1 cellular context compared by ENCODE assay signal in the genomic region with DNA sequence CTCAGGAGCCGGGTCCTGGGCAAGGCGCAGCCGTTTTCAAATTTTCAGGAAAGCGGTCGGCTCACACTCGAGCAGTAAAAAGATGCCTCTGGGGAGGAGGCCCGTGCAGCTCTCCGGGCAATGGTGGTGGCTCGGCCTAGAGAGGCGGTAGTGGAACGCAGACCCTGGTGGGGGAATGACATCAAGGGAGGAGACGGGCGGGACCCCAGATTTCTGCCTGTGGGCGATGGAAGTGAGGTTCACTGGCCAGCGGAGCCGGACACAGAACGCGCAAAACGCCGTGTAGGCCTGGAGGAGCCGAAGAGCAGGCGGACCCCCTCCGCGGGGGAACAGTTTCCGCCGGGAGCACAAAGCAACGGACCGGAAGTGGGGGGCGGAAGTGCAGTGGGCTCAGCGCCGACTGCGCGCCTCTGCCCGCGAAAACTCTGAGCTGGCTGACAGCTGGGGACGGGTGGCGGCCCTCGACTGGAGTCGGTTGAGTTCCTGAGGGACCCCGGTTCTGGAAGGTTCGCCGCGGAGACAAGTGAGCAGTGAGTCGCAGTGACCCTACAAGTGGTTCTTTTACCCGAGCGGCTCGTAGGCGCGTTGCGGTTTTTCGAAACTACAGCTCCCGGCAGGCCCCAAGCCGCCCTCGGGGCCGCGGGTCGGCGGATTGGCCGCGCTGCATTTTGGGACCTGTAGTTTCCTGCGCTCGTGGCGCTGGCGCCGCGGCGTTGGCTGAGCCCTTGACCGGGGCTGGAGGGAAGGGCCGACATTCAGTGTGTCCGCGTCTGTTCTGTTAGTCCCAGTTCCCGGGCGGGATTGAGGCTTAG.
TF ChIP-seq lines count a peak whose summit lies in the region.

A gene with protein sequence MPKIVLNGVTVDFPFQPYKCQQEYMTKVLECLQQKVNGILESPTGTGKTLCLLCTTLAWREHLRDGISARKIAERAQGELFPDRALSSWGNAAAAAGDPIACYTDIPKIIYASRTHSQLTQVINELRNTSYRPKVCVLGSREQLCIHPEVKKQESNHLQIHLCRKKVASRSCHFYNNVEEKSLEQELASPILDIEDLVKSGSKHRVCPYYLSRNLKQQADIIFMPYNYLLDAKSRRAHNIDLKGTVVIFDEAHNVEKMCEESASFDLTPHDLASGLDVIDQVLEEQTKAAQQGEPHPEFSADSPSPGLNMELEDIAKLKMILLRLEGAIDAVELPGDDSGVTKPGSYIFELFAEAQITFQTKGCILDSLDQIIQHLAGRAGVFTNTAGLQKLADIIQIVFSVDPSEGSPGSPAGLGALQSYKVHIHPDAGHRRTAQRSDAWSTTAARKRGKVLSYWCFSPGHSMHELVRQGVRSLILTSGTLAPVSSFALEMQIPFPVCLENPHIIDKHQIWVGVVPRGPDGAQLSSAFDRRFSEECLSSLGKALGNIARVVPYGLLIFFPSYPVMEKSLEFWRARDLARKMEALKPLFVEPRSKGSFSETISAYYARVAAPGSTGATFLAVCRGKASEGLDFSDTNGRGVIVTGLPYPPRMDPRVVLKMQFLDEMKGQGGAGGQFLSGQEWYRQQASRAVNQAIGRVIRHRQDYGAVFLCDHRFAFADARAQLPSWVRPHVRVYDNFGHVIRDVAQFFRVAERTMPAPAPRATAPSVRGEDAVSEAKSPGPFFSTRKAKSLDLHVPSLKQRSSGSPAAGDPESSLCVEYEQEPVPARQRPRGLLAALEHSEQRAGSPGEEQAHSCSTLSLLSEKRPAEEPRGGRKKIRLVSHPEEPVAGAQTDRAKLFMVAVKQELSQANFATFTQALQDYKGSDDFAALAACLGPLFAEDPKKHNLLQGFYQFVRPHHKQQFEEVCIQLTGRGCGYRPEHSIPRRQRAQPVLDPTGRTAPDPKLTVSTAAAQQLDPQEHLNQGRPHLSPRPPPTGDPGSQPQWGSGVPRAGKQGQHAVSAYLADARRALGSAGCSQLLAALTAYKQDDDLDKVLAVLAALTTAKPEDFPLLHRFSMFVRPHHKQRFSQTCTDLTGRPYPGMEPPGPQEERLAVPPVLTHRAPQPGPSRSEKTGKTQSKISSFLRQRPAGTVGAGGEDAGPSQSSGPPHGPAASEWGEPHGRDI (N-terminal part only) (plus strand): TSS at position 376 of the 812 bp plus-strand sequence. CDS start 1,091 bp downstream, outside the sequence.

TF ChIP-seq in HepG2, 621 proteins besides CTCF, POLR2A, EP300 and RAD21 (continued from another document and continues in another):
- TF ChIP-seq, protein P1, sequence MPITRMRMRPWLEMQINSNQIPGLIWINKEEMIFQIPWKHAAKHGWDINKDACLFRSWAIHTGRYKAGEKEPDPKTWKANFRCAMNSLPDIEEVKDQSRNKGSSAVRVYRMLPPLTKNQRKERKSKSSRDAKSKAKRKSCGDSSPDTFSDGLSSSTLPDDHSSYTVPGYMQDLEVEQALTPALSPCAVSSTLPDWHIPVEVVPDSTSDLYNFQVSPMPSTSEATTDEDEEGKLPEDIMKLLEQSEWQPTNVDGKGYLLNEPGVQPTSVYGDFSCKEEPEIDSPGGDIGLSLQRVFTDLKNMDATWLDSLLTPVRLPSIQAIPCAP (CRISPR knock-in tag; IDR thresholded peaks at IDR 0.05; ENCODE audit: low read depth): no peak
- TF ChIP-seq MEF2D (CRISPR knock-in tag; IDR thresholded peaks at IDR 0.05): peak; percentile 71; the same call in 1 of the 2 replicates
- TF ChIP-seq PTBP1 (IDR thresholded peaks at IDR 0.05; ENCODE audit: low read depth, low read length, poor library complexity, severe bottlenecking): no peak
- TF ChIP-seq ZNF7 (CRISPR knock-in tag; IDR thresholded peaks at IDR 0.05): peak; percentile 54
- TF ChIP-seq, protein P2, sequence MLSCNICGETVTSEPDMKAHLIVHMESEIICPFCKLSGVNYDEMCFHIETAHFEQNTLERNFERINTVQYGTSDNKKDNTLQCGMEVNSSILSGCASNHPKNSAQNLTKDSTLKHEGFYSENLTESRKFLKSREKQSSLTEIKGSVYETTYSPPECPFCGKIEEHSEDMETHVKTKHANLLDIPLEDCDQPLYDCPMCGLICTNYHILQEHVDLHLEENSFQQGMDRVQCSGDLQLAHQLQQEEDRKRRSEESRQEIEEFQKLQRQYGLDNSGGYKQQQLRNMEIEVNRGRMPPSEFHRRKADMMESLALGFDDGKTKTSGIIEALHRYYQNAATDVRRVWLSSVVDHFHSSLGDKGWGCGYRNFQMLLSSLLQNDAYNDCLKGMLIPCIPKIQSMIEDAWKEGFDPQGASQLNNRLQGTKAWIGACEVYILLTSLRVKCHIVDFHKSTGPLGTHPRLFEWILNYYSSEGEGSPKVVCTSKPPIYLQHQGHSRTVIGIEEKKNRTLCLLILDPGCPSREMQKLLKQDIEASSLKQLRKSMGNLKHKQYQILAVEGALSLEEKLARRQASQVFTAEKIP (CRISPR knock-in tag; IDR thresholded peaks at IDR 0.05; ENCODE audit: borderline replicate concordance): no peak
- TF ChIP-seq TOE1 (CRISPR knock-in tag; IDR thresholded peaks at IDR 0.05): peak; percentile 92
- TF ChIP-seq ZSCAN31 (CRISPR knock-in tag; IDR thresholded peaks at IDR 0.05; ENCODE audit: low read depth): peak; percentile 82
- TF ChIP-seq, protein P3, sequence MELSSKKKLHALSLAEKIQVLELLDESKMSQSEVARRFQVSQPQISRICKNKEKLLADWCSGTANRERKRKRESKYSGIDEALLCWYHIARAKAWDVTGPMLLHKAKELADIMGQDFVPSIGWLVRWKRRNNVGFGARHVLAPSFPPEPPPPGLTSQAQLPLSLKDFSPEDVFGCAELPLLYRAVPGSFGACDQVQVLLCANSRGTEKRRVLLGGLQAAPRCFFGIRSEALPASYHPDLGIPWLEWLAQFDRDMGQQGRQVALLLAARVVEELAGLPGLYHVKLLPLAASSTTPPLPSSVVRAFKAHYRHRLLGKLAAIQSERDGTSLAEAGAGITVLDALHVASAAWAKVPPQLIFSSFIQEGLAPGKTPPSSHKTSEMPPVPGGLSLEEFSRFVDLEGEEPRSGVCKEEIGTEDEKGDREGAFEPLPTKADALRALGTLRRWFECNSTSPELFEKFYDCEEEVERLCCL (CRISPR knock-in tag; IDR thresholded peaks at IDR 0.05; ENCODE audit: borderline replicate concordance): 0 out of 2 replicates have a peak, but pooled peaks have one; percentile 6
- TF ChIP-seq ZSCAN9 (CRISPR knock-in tag; IDR thresholded peaks at IDR 0.05; ENCODE audit: borderline replicate concordance): peak; percentile 93
- peak; percentile 98 for TF ChIP-seq ZFP90 (CRISPR knock-in tag; IDR thresholded peaks at IDR 0.05; ENCODE audit: borderline replicate concordance)
- peak; percentile 52; the same call in 1 of the 2 replicates for TF ChIP-seq HNF4G (IDR thresholded peaks at IDR 0.05; ENCODE audit: borderline replicate concordance, low read depth, low read length)
- TF ChIP-seq HNF4G (CRISPR knock-in tag; IDR thresholded peaks at IDR 0.05; ENCODE audit: borderline replicate concordance, low read depth): no peak; the same call in none of the 2 replicates
- TF ChIP-seq ZZZ3 (CRISPR knock-in tag; IDR thresholded peaks at IDR 0.05; ENCODE audit: borderline replicate concordance): peak; percentile 97
- TF ChIP-seq EEA1 (CRISPR knock-in tag; IDR thresholded peaks at IDR 0.05; ENCODE audit: borderline replicate concordance): peak; percentile 94
- TF ChIP-seq, protein P4, sequence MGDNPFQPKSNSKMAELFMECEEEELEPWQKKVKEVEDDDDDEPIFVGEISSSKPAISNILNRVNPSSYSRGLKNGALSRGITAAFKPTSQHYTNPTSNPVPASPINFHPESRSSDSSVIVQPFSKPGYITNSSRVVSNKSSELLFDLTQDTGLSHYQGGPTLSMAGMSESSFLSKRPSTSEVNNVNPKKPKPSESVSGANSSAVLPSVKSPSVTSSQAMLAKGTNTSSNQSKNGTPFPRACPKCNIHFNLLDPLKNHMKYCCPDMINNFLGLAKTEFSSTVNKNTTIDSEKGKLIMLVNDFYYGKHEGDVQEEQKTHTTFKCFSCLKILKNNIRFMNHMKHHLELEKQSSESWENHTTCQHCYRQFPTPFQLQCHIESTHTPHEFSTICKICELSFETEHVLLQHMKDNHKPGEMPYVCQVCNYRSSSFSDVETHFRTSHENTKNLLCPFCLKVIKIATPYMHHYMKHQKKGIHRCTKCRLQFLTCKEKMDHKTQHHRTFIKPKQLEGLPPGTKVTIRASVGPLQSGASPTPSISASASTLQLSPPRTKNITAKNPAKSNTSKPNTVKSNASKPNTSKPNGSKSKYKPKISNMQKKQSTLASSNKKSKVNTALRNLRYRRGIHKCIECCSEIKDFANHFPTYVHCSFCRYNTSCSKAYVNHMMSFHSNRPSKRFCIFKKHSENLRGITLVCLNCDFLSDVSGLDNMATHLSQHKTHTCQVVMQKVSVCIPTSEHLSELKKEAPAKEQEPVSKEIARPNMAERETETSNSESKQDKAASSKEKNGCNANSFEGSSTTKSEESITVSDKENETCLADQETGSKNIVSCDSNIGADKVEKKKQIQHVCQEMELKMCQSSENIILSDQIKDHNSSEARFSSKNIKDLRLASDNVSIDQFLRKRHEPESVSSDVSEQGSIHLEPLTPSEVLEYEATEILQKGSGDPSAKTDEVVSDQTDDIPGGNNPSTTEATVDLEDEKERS (CRISPR knock-in tag; IDR thresholded peaks at IDR 0.05): peak; percentile 63; the same call in 1 of the 2 replicates
- TF ChIP-seq ARID2 (CRISPR knock-in tag; IDR thresholded peaks at IDR 0.05; ENCODE audit: borderline replicate concordance): peak; percentile 20; the same call in 1 of the 2 replicates
- TF ChIP-seq, protein P5, sequence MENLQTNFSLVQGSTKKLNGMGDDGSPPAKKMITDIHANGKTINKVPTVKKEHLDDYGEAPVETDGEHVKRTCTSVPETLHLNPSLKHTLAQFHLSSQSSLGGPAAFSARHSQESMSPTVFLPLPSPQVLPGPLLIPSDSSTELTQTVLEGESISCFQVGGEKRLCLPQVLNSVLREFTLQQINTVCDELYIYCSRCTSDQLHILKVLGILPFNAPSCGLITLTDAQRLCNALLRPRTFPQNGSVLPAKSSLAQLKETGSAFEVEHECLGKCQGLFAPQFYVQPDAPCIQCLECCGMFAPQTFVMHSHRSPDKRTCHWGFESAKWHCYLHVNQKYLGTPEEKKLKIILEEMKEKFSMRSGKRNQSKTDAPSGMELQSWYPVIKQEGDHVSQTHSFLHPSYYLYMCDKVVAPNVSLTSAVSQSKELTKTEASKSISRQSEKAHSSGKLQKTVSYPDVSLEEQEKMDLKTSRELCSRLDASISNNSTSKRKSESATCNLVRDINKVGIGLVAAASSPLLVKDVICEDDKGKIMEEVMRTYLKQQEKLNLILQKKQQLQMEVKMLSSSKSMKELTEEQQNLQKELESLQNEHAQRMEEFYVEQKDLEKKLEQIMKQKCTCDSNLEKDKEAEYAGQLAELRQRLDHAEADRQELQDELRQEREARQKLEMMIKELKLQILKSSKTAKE (CRISPR knock-in tag; IDR thresholded peaks at IDR 0.05; ENCODE audit: borderline replicate concordance): no peak
- TF ChIP-seq, protein P6, sequence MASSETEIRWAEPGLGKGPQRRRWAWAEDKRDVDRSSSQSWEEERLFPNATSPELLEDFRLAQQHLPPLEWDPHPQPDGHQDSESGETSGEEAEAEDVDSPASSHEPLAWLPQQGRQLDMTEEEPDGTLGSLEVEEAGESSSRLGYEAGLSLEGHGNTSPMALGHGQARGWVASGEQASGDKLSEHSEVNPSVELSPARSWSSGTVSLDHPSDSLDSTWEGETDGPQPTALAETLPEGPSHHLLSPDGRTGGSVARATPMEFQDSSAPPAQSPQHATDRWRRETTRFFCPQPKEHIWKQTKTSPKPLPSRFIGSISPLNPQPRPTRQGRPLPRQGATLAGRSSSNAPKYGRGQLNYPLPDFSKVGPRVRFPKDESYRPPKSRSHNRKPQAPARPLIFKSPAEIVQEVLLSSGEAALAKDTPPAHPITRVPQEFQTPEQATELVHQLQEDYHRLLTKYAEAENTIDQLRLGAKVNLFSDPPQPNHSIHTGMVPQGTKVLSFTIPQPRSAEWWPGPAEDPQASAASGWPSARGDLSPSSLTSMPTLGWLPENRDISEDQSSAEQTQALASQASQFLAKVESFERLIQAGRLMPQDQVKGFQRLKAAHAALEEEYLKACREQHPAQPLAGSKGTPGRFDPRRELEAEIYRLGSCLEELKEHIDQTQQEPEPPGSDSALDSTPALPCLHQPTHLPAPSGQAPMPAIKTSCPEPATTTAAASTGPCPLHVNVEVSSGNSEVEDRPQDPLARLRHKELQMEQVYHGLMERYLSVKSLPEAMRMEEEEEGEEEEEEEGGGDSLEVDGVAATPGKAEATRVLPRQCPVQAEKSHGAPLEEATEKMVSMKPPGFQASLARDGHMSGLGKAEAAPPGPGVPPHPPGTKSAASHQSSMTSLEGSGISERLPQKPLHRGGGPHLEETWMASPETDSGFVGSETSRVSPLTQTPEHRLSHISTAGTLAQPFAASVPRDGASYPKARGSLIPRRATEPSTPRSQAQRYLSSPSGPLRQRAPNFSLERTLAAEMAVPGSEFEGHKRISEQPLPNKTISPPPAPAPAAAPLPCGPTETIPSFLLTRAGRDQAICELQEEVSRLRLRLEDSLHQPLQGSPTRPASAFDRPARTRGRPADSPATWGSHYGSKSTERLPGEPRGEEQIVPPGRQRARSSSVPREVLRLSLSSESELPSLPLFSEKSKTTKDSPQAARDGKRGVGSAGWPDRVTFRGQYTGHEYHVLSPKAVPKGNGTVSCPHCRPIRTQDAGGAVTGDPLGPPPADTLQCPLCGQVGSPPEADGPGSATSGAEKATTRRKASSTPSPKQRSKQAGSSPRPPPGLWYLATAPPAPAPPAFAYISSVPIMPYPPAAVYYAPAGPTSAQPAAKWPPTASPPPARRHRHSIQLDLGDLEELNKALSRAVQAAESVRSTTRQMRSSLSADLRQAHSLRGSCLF (CRISPR knock-in tag; IDR thresholded peaks at IDR 0.05; ENCODE audit: borderline replicate concordance): peak; percentile 87
- TF ChIP-seq ATF7 (IDR thresholded peaks at IDR 0.05): no peak
- 0 out of 2 replicates have a peak, but pooled peaks have one; percentile 20 for TF ChIP-seq ATF7 (CRISPR knock-in tag; IDR thresholded peaks at IDR 0.05)
- TF ChIP-seq, protein P7, sequence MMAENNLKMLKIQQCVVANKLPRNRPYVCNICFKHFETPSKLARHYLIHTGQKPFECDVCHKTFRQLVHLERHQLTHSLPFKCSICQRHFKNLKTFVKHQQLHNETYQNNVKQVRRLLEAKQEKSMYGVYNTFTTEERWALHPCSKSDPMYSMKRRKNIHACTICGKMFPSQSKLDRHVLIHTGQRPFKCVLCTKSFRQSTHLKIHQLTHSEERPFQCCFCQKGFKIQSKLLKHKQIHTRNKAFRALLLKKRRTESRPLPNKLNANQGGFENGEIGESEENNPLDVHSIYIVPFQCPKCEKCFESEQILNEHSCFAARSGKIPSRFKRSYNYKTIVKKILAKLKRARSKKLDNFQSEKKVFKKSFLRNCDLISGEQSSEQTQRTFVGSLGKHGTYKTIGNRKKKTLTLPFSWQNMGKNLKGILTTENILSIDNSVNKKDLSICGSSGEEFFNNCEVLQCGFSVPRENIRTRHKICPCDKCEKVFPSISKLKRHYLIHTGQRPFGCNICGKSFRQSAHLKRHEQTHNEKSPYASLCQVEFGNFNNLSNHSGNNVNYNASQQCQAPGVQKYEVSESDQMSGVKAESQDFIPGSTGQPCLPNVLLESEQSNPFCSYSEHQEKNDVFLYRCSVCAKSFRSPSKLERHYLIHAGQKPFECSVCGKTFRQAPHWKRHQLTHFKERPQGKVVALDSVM (CRISPR knock-in tag; IDR thresholded peaks at IDR 0.05): peak; percentile 65
- TF ChIP-seq SALL2 (CRISPR knock-in tag; IDR thresholded peaks at IDR 0.05): peak; percentile 100
- peak; percentile 62 for TF ChIP-seq CREB1 (IDR thresholded peaks at IDR 0.05)
- TF ChIP-seq CREB1 (CRISPR knock-in tag; IDR thresholded peaks at IDR 0.05): no peak
- TF ChIP-seq ZFP36L1 (CRISPR knock-in tag; IDR thresholded peaks at IDR 0.05): peak; percentile 61; the same call in 1 of the 2 replicates
- TF ChIP-seq FOXK1 (CRISPR knock-in tag; IDR thresholded peaks at IDR 0.05; ENCODE audit: borderline replicate concordance, low read depth): peak; percentile 94
